Comparison of ENCODE assay signal across 21 cellular contexts in genomic region chr1:17140279-17140678, GRCh38. TPM values are rescaled to one million over a fixed set of nuclear protein-coding genes. Genes with fewer than 3 reads are reported as not detected.
"Had no signal": no experiment of that assay in that cellular context is flagged by ENCODE, and none has a peak within 500 bp of the region (broad histone marks: within the 10 kb centered on the region; RNA-seq: fewer than 3 reads in every experiment).

No MANE protein-coding gene starts in this region.

- H3K4me1 ChIP-seq: right atrium auricular region, tibial nerve, uterus had no signal

- H3K4me1 Mint-ChIP-seq: activated CD4-positive, alpha-beta T cell treated with anti-CD3 and anti-CD28 coated beads, Interleukin-2, amount 10 ng/mL, durations not matched to agents 7 days and 5 days; brain; natural killer cell had no signal

- H3K9me3 Mint-ChIP-seq: activated CD4-positive, alpha-beta T cell treated with anti-CD3 and anti-CD28 coated beads, Interleukin-2, amount 10 ng/mL, durations not matched to agents 7 days and 5 days; memory B cell; natural killer cell had no signal

- H3K27ac ChIP-seq: right atrium auricular region, uterus had no signal

- H3K36me3 ChIP-seq: right atrium auricular region, tibial nerve, uterus had no signal

- H3K27ac Mint-ChIP-seq: activated CD4-positive, alpha-beta T cell treated with anti-CD3 and anti-CD28 coated beads, Interleukin-2, amount 10 ng/mL, durations not matched to agents 7 days and 5 days; activated naive CD8-positive, alpha-beta T cell; brain; natural killer cell had no signal

- H3K27me3 ChIP-seq: right atrium auricular region, uterus had no signal

- DNase-seq: activated CD4-positive, alpha-beta T cell treated with anti-CD3 and anti-CD28 coated beads, Interleukin-2, amount 10 ng/mL, durations not matched to agents 7 days and 5 days; activated CD8-positive, alpha-beta memory T cell treated with anti-CD3 and anti-CD28 coated beads for 24 hours; activated gamma-delta T cell treated with Interleukin-2 at 50 U/mL for 16 hours; amygdala; cortex of kidney; effector CD8-positive, alpha-beta T cell; kidney; left ventricle myocardium superior; natural killer cell; stimulated activated CD4-positive, alpha-beta T cell treated with anti-CD3 and anti-CD28 coated beads, Interleukin-15, amount 100 ng/mL, for 24 hours; stimulated activated CD4-positive, alpha-beta T cell treated with anti-CD3 and anti-CD28 coated beads, Interleukin-4, amount 100 ng/mL, for 1 hour; stimulated activated naive CD4-positive, alpha-beta T cell; substantia nigra; uterus had no signal

- ATAC-seq: left ventricle myocardium superior, natural killer cell had no signal

- H3K4me3 Mint-ChIP-seq: activated CD4-positive, alpha-beta T cell treated with anti-CD3 and anti-CD28 coated beads, Interleukin-2, amount 10 ng/mL, durations not matched to agents 7 days and 5 days; activated naive CD8-positive, alpha-beta T cell; brain; memory B cell; natural killer cell had no signal

- FAIRE-seq: endothelial cell of umbilical vein, kidney had no signal

- H3K4me3 ChIP-seq: right atrium auricular region, skin epidermis, tibial nerve, uterus had no signal

- H3K9me3 ChIP-seq: right atrium auricular region, tibial nerve, uterus had no signal

- H3K36me3 Mint-ChIP-seq: activated naive CD8-positive, alpha-beta T cell; brain; memory B cell; natural killer cell had no signal

RNA-seq across cellular contexts. Expression of gene PADI2, which starts 21.0 kb away (rescaled TPM):
- total RNA-seq: endothelial cell of umbilical vein had no signal
- polyA plus RNA-seq: endothelial cell of umbilical vein had no signal
